In genomic region chr16:73018796-73019455, GRCh38 we compare ENCODE assay signal across 16 cellular contexts. TPM values are rescaled to one million over a fixed set of nuclear protein-coding genes. Genes with fewer than 3 reads are reported as not detected.
DNase-seq lines count a peak whose midpoint lies in the region; ATAC-seq and TF ChIP-seq lines count a peak whose summit lies in the region.
"Had no signal": no experiment of that assay in that cellular context is flagged by ENCODE, and none has a peak within 500 bp of the region (broad histone marks: within the 10 kb centered on the region; RNA-seq: fewer than 3 reads in every experiment).

No MANE protein-coding gene starts in this region.

- no peaks in the 10 kb centered on the region for H3K36me3 ChIP-seq in thoracic aorta

- H3K4me1 Mint-ChIP-seq in nephron = peaks cover 59% of the 10 kb centered on the region
- peaks cover 31% of the 10 kb centered on the region for H3K4me1 Mint-ChIP-seq in stimulated activated memory B cell treated with anti-CD40 and anti-IgM and Interleukin-4, amounts not matched to agents 10 μg/mL and 1 μg/mL and 100 μg/mL, for 72 hours
- H3K4me1 Mint-ChIP-seq: activated naive CD8-positive, alpha-beta T cell treated with anti-CD3 and anti-CD28 coated beads, Interleukin-2, amount 50 U/mL, for 24 hours had no signal

- no peak for TF ChIP-seq CTCF in VCaP (conservative IDR thresholded peaks at IDR 0.05)
- TF ChIP-seq CTCF in nephron (IDR thresholded peaks at IDR 0.05; ENCODE audit: unreplicated experiment in 3 of 3) = no peak
- TF ChIP-seq CTCF in thoracic aorta (IDR thresholded peaks at IDR 0.05) = no peak

- DNase-seq in DMS53 (lab: John Stamatoyannopoulos, UW) = peak; percentile 84
- DNase-seq in DMS53 treated with DMSO at 0.1 percent for 48 hours (lab: John Stamatoyannopoulos, UW; ENCODE audit: unreplicated experiment) = no peak
- DNase-seq in thoracic aorta (ENCODE audit: low spot score) = no peak
- DNase-seq in cerebellar cortex (ENCODE audit: low spot score) = no peak
- DNase-seq in activated CD8-positive, alpha-beta memory T cell treated with anti-CD3 and anti-CD28 coated beads for 24 hours = no peak
- DNase-seq: activated CD4-positive, alpha-beta T cell treated with anti-CD3 and anti-CD28 coated beads, Interleukin-2, amount 50 U/mL, for 4 hours; activated naive CD8-positive, alpha-beta T cell treated with anti-CD3 and anti-CD28 coated beads, Interleukin-2, amount 50 U/mL, for 24 hours; activated T-cell treated with anti-CD3 and anti-CD28 coated beads, Interleukin-2, amount 50 U/mL, for 48 hours; CD4-positive, alpha-beta T cell; NCI-H1092; NK-92 treated with Interleukin-12 subunit alpha and Interleukin-12 subunit beta, amount 100 ng/mL, for 24 hours had no signal

- peak overlapping the region; percentile 23 to 67 (median 67) for H3K27ac Mint-ChIP-seq in nephron
- no peak overlapping the region for H3K27ac Mint-ChIP-seq in stimulated activated memory B cell treated with anti-CD40 and anti-IgM and Interleukin-4, amounts not matched to agents 10 μg/mL and 1 μg/mL and 100 μg/mL, for 72 hours
- H3K27ac Mint-ChIP-seq: activated naive CD8-positive, alpha-beta T cell treated with anti-CD3 and anti-CD28 coated beads, Interleukin-2, amount 50 U/mL, for 24 hours; CD4-positive, alpha-beta T cell had no signal

- peak overlapping the region; percentile 28 for H3K4me3 ChIP-seq in thoracic aorta
- H3K4me3 ChIP-seq: GM12878, SK-N-MC had no signal

- no peak for ATAC-seq in thoracic aorta (ENCODE audit: insufficient number of reproducible peaks, low FRiP score, low read depth)
- ATAC-seq in stimulated activated memory B cell treated with anti-CD40 and anti-IgM and Interleukin-4, amounts not matched to agents 10 μg/mL and 1 μg/mL and 100 μg/mL, for 72 hours = no peak
- ATAC-seq: GM12878 had no signal

- H3K9me3 ChIP-seq in thoracic aorta = no peaks in the 10 kb centered on the region

- H3K4me1 ChIP-seq in thoracic aorta (ENCODE audit: control insufficient read depth in 1 of 2, low read depth in 2 of 2) = peaks cover 43 to 80% of the 10 kb centered on the region in 2 donors

- no peaks in the 10 kb centered on the region for H3K9me3 Mint-ChIP-seq in nephron
- H3K9me3 Mint-ChIP-seq in stimulated activated memory B cell treated with anti-CD40 and anti-IgM and Interleukin-4, amounts not matched to agents 10 μg/mL and 1 μg/mL and 100 μg/mL, for 72 hours = no peaks in the 10 kb centered on the region
- H3K9me3 Mint-ChIP-seq: activated naive CD8-positive, alpha-beta T cell treated with anti-CD3 and anti-CD28 coated beads, Interleukin-2, amount 50 U/mL, for 24 hours; CD4-positive, alpha-beta T cell had no signal

- H3K27me3 ChIP-seq in thoracic aorta (replicated peaks; ENCODE audit: insufficient read depth) = no peaks in the 10 kb centered on the region

- H3K27me3 Mint-ChIP-seq in nephron (ENCODE audit: low read depth) = peaks cover 8% of the 10 kb centered on the region
- H3K27me3 Mint-ChIP-seq in stimulated activated memory B cell treated with anti-CD40 and anti-IgM and Interleukin-4, amounts not matched to agents 10 μg/mL and 1 μg/mL and 100 μg/mL, for 72 hours = no peaks in the 10 kb centered on the region
- H3K27me3 Mint-ChIP-seq: activated naive CD8-positive, alpha-beta T cell treated with anti-CD3 and anti-CD28 coated beads, Interleukin-2, amount 50 U/mL, for 24 hours; CD4-positive, alpha-beta T cell had no signal

- no peak overlapping the region for H3K4me3 Mint-ChIP-seq in nephron
- H3K4me3 Mint-ChIP-seq in stimulated activated memory B cell treated with anti-CD40 and anti-IgM and Interleukin-4, amounts not matched to agents 10 μg/mL and 1 μg/mL and 100 μg/mL, for 72 hours = no peak overlapping the region
- H3K4me3 Mint-ChIP-seq: activated naive CD8-positive, alpha-beta T cell treated with anti-CD3 and anti-CD28 coated beads, Interleukin-2, amount 50 U/mL, for 24 hours; CD4-positive, alpha-beta T cell had no signal

- H3K27ac ChIP-seq in VCaP (peak overlapping the region; percentile 58; the same call in 1 of the 2 replicates), thoracic aorta (peak overlapping the region; percentile 54 to 62)
- H3K27ac ChIP-seq: SK-N-MC had no signal

- H3K36me3 Mint-ChIP-seq in nephron (ENCODE audit: low read depth) = no peaks in the 10 kb centered on the region
- no peaks in the 10 kb centered on the region for H3K36me3 Mint-ChIP-seq in stimulated activated memory B cell treated with anti-CD40 and anti-IgM and Interleukin-4, amounts not matched to agents 10 μg/mL and 1 μg/mL and 100 μg/mL, for 72 hours

RNA-seq across cellular contexts. Expression of gene ZFHX3, which starts 29.0 kb away (rescaled TPM):
- 10 to 100 TPM; 57.7 to 70.1 TPM for total RNA-seq in thoracic aorta
